11 cellular contexts compared by ENCODE assay signal in genomic region chr18:21743166-21743831, GRCh38. TPM values are rescaled to one million over a fixed set of nuclear protein-coding genes. Genes with fewer than 3 reads are reported as not detected.
DNase-seq lines count a peak whose midpoint lies in the region; ATAC-seq and TF ChIP-seq lines count a peak whose summit lies in the region.
"Had no signal": no experiment of that assay in that cellular context is flagged by ENCODE, and none has a peak within 500 bp of the region (broad histone marks: within the 10 kb centered on the region; RNA-seq: fewer than 3 reads in every experiment).

No MANE protein-coding gene starts in this region.

- DNase-seq in AG04449 (ENCODE audit: low read depth, low spot score) (no peak), activated B cell treated with CpG ODN at 0.5 μM for 24 hours (no peak), NCI-H1048 (lab: John Stamatoyannopoulos, UW) (no peak), COR-L47 (lab: John Stamatoyannopoulos, UW) (no peak), brain microvascular endothelial cell (no peak), GDM1 (lab: John Stamatoyannopoulos, UW) (no peak)
- DNase-seq: adrenal gland; kidney glomerular epithelial cell; NK-92 treated with Interleukin-12 subunit alpha and Interleukin-12 subunit beta, amount 100 ng/mL, for 24 hours had no signal

- no peaks in the 10 kb centered on the region for H3K36me3 ChIP-seq in iPS-18a (ENCODE audit: control insufficient read depth, low read depth, low read length)
- H3K36me3 ChIP-seq in brain microvascular endothelial cell (replicated peaks), result no peaks in the 10 kb centered on the region
- H3K36me3 ChIP-seq: adrenal gland had no signal

- in situ Hi-C loops in brain microvascular endothelial cell (cut with HindIII; ENCODE audit: low pct_ligation_motif_present, low sequenced_read_pairs), result no loop called here

- H3K27ac ChIP-seq in iPS-18a (ENCODE audit: low read length), result no peak overlapping the region
- H3K27ac ChIP-seq in brain microvascular endothelial cell, result no peak overlapping the region
- H3K27ac ChIP-seq: adrenal gland had no signal

- no peaks in the 10 kb centered on the region for H3K9me3 Mint-ChIP-seq in activated B cell treated with CpG ODN at 0.5 μM for 24 hours

- peak overlapping the region; percentile 61 for H3K4me3 Mint-ChIP-seq in activated B cell treated with CpG ODN at 0.5 μM for 24 hours

- 0 out of 2 replicates have a peak overlapping the region, but pooled peaks have one; percentile 1 for H3K4me3 ChIP-seq in AG04449 (ENCODE audit: low read depth, low read length)
- H3K4me3 ChIP-seq in GM08714 (ENCODE audit: low read length), result peak overlapping the region; percentile 96
- H3K4me3 ChIP-seq in iPS-18a (ENCODE audit: low read length), result peak overlapping the region; percentile 88
- no peak overlapping the region for H3K4me3 ChIP-seq in brain microvascular endothelial cell (ENCODE audit: low read depth, low read length)

- H3K27ac Mint-ChIP-seq in activated B cell treated with CpG ODN at 0.5 μM for 24 hours, result no peak overlapping the region

- H3K36me3 Mint-ChIP-seq in activated B cell treated with CpG ODN at 0.5 μM for 24 hours (ENCODE audit: low read depth), result peaks cover 2% of the 10 kb centered on the region

- CTCF ChIA-PET in AG04449 (lab: Yijun Ruan, JAX), result interaction anchor here (1.4 kb wide), 1 partner anchor 142 kb away, joined by 6 read pairs; the partner anchor contains the start of gene ESCO1
- CTCF ChIA-PET in activated B cell treated with CpG ODN at 0.5 μM for 24 hours (lab: Charles Lee), result no interaction called here

- H3K27me3 ChIP-seq in iPS-18a (ENCODE audit: control insufficient read depth, insufficient read depth, low read length) (no peaks in the 10 kb centered on the region), brain microvascular endothelial cell (replicated peaks) (no peaks in the 10 kb centered on the region)
- H3K27me3 ChIP-seq: adrenal gland had no signal

- H3K27me3 Mint-ChIP-seq in activated B cell treated with CpG ODN at 0.5 μM for 24 hours, result no peaks in the 10 kb centered on the region

- H3K9me3 ChIP-seq in iPS-18a (ENCODE audit: control insufficient read depth, low read depth, low read length), result no peaks in the 10 kb centered on the region
- H3K9me3 ChIP-seq: adrenal gland had no signal

- no peak for ATAC-seq in activated B cell treated with CpG ODN at 0.5 μM for 24 hours (ENCODE audit: low read depth)

- peaks cover 43% of the 10 kb centered on the region for H3K4me1 Mint-ChIP-seq in activated B cell treated with CpG ODN at 0.5 μM for 24 hours

- POLR2A ChIA-PET in AG04449 (lab: Yijun Ruan, JAX), result no interaction called here
- POLR2A ChIA-PET in activated B cell treated with CpG ODN at 0.5 μM for 24 hours (lab: Charles Lee), result interaction anchor here (3.6 to 4.1 kb wide), 2 partner anchors 39 to 143 kb away, joined by 36 to 44 read pairs; partner anchors contain the start of genes ABHD3 and ESCO1

- H3K9ac ChIP-seq in iPS-18a (ENCODE audit: low read length), result no peak overlapping the region

- intact Hi-C loops in activated B cell treated with CpG ODN at 0.5 μM for 24 hours (cut with micrococcal nuclease), result loop anchor here (5.0 to 10.0 kb wide), 2 partner anchors 109 to 1192 kb away; partner anchors contain the start of gene RBBP8

- TF ChIP-seq CTCF in AG04449 (IDR thresholded peaks at IDR 0.05; ENCODE audit: insufficient read depth, low read length, missing control alignments), result no peak
- no peak for TF ChIP-seq CTCF in activated B cell treated with CpG ODN at 0.5 μM for 24 hours (IDR thresholded peaks at IDR 0.05)
- TF ChIP-seq CTCF in brain microvascular endothelial cell (IDR thresholded peaks at IDR 0.05; ENCODE audit: low read depth, low read length, missing control alignments), result no peak

- H3K4me1 ChIP-seq in iPS-18a (ENCODE audit: control insufficient read depth, low read depth, low read length), result peaks cover 42% of the 10 kb centered on the region

RNA-seq across cellular contexts. Expression of gene MIB1, which starts 2.7 kb away (rescaled TPM):
- 21.6 and 22.6 TPM in 2 replicates for total RNA-seq in activated B cell treated with CpG ODN at 0.5 μM for 24 hours

RNA-seq across cellular contexts. Expression of gene ABHD3, which starts 38.7 kb away (rescaled TPM):
- total RNA-seq in activated B cell treated with CpG ODN at 0.5 μM for 24 hours, result 22.2 and 29.5 TPM in 2 replicates
